ENCODE assay signal across 1 cellular context in genomic region chr14:30725763-30726162, GRCh38.
A peak's percentile ranks its signal among the peaks of the same experiment; 100 is the strongest.
TF ChIP-seq lines count a peak whose summit lies in the region.

No MANE protein-coding gene starts in this region.

TF ChIP-seq in HepG2, 621 proteins besides CTCF, POLR2A, EP300 and RAD21 (continued from another document):
- TF ChIP-seq, protein P1, sequence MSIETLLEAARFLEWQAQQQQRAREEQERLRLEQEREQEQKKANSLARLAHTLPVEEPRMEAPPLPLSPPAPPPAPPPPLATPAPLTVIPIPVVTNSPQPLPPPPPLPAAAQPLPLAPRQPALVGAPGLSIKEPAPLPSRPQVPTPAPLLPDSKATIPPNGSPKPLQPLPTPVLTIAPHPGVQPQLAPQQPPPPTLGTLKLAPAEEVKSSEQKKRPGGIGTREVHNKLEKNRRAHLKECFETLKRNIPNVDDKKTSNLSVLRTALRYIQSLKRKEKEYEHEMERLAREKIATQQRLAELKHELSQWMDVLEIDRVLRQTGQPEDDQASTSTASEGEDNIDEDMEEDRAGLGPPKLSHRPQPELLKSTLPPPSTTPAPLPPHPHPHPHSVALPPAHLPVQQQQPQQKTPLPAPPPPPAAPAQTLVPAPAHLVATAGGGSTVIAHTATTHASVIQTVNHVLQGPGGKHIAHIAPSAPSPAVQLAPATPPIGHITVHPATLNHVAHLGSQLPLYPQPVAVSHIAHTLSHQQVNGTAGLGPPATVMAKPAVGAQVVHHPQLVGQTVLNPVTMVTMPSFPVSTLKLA (IDR thresholded peaks at IDR 0.05): peak; percentile 45
- no peak for TF ChIP-seq ZNF768 (CRISPR knock-in tag; IDR thresholded peaks at IDR 0.05)
- TF ChIP-seq FOXA1 (IDR thresholded peaks at IDR 0.05): no peak
- no peak for TF ChIP-seq FOXA1 (CRISPR knock-in tag; IDR thresholded peaks at IDR 0.05)
- TF ChIP-seq ZHX1 (CRISPR knock-in tag; IDR thresholded peaks at IDR 0.05; ENCODE audit: low read depth): no peak
- no peak for TF ChIP-seq ZNF550 (CRISPR knock-in tag; IDR thresholded peaks at IDR 0.05; ENCODE audit: borderline replicate concordance)
